Comparison of ENCODE assay signal across 8 cellular contexts in genomic region chr9:105901514-105902109, GRCh38.
DNase-seq lines count a peak whose midpoint lies in the region; ATAC-seq, FAIRE-seq and TF ChIP-seq lines count a peak whose summit lies in the region.

No MANE protein-coding gene starts in this region.

- CTCF ChIA-PET in A549 (lab: Yijun Ruan, JAX) = no interaction called here

- no peak overlapping the region for H3K4me2 ChIP-seq in A549

- H3K27me3 Mint-ChIP-seq in neural crest cell (ENCODE audit: low read depth) = no peaks in the 10 kb centered on the region

- H3K9ac ChIP-seq in NT2/D1 (ENCODE audit: insufficient read length, low read depth) = no peak overlapping the region

- TF ChIP-seq RAD21 in A549 (conservative IDR thresholded peaks at IDR 0.05 in 1 of 2, IDR thresholded peaks at IDR 0.05 in 1 of 2) = peak; percentile 76 to 86

- TF ChIP-seq EP300 in A549 (IDR thresholded peaks at IDR 0.05) = no peak

- peaks cover 10% of the 10 kb centered on the region for H3K36me3 Mint-ChIP-seq in neural crest cell (ENCODE audit: low read depth)

- ATAC-seq in A549 (peak; percentile 99 to 100), HG03025 (IDR thresholded peaks at IDR 0.05; ENCODE audit: low FRiP score, unreplicated experiment) (peak; percentile 55), esophagus mucosa (peak; percentile 61)

- no peak overlapping the region for H3K4me3 ChIP-seq in A549
- H3K4me3 ChIP-seq in NT2/D1 (ENCODE audit: insufficient read length, low read depth) = no peak overlapping the region

- peak overlapping the region; percentile 30 for H3K27ac Mint-ChIP-seq in neural crest cell (ENCODE audit: unreplicated experiment)

- no peak overlapping the region for H3K4me3 Mint-ChIP-seq in neural crest cell

- peaks cover 20% of the 10 kb centered on the region for H3K4me1 Mint-ChIP-seq in neural crest cell

- H3K36me3 ChIP-seq in NT2/D1 (ENCODE audit: insufficient read depth, insufficient read length, low read length) = no peaks in the 10 kb centered on the region

- POLR2A ChIA-PET in A549 (lab: Yijun Ruan, JAX) = no interaction called here

- H3K4me1 ChIP-seq in A549 (no peaks in the 10 kb centered on the region), NT2/D1 (ENCODE audit: insufficient read depth, insufficient read length) (peaks cover 6% of the 10 kb centered on the region)

- no peak for FAIRE-seq in A549 (lab: Jason Lieb, UNC)

- 5% methylated on average over 4 of the region's 4 CpGs for WGBS in A549 (ENCODE audit: missing lambda C conversion rate)

- no peak for TF ChIP-seq POLR2A in A549 (IDR thresholded peaks at IDR 0.05; ENCODE audit: low read length)

- no peaks in the 10 kb centered on the region for H3K9me3 ChIP-seq in A549
- H3K9me3 ChIP-seq in NT2/D1 (ENCODE audit: insufficient read depth, low read length) = no peaks in the 10 kb centered on the region

- in situ Hi-C loops in GM13976 (cut with MboI; ENCODE audit: low sequenced_read_pairs, unreplicated experiment) = no loop called here

- DNase-seq in A549 (ENCODE audit: low read depth in 1 of 2, low spot score in 1 of 2) (peak; percentile 52 to 54), GM13976 (ENCODE audit: low spot score) (peak; percentile 56), NT2/D1 (ENCODE audit: low read depth, low spot score) (peak; percentile 85), neural crest cell (ENCODE audit: low read depth, low spot score) (peak; percentile 54), NCI-H226 (no peak), dedifferentiated amniotic fluid mesenchymal stem cell (ENCODE audit: extremely low spot score) (no peak)

- no peaks in the 10 kb centered on the region for H3K27me3 ChIP-seq in NT2/D1 (ENCODE audit: insufficient read depth, insufficient read length)

- peak; percentile 51 for TF ChIP-seq CTCF in A549 (IDR thresholded peaks at IDR 0.05)
- TF ChIP-seq CTCF in GM13976 (IDR thresholded peaks at IDR 0.05; ENCODE audit: borderline replicate concordance, control extremely low read depth, extremely low read depth, insufficient read depth, missing control alignments) = peak; percentile 53
- peak; percentile 85 for TF ChIP-seq CTCF in neural crest cell (conservative IDR thresholded peaks at IDR 0.05)

- H3K9me3 Mint-ChIP-seq in neural crest cell = peaks cover 16% of the 10 kb centered on the region

- H3K27ac ChIP-seq in A549 = no peak overlapping the region

TF ChIP-seq in A549, 52 proteins besides CTCF, POLR2A, EP300 and RAD21:
- TF ChIP-seq SMC3 (IDR thresholded peaks at IDR 0.05) = peak; percentile 67
- TF ChIP-seq CBX2 (IDR thresholded peaks at IDR 0.05; ENCODE audit: borderline replicate concordance, low read depth) = no peak

Comparison
In these comparisons a context has a peak if more than half of its experiments do, and no peak if none do; other contexts are left out.
1. DNase-seq: peak in A549 (2 of 2), GM13976 (single experiment), NT2/D1 (single experiment) and neural crest cell (single experiment); none in NCI-H226 (single experiment) and dedifferentiated amniotic fluid mesenchymal stem cell (single experiment).
2. Peak in every context shown above with its lines, with median percentiles within 50 percentile points of each other: ATAC-seq and CTCF ChIP-seq.